ENCODE assay signal across 20 cellular contexts in genomic region chr4:124423160-124423559, GRCh38.
DNase-seq lines count a peak whose midpoint lies in the region; ATAC-seq and TF ChIP-seq lines count a peak whose summit lies in the region.
"Had no signal": no experiment of that assay in that cellular context is flagged by ENCODE, and none has a peak within 500 bp of the region (broad histone marks: within the 10 kb centered on the region; RNA-seq: fewer than 3 reads in every experiment).

No MANE protein-coding gene starts in this region.

- DNase-seq in ELR (ENCODE audit: low read depth) (peak; percentile 45), RWPE2 (ENCODE audit: low spot score) (no peak), dermis blood vessel endothelial cell (peak; percentile 64), mesenchymal stem cell (peak; percentile 52), NCI-H146 (lab: John Stamatoyannopoulos, UW) (no peak), SHP77 (lab: John Stamatoyannopoulos, UW) (no peak), MM.1S (no peak)
- DNase-seq: activated CD4-positive, alpha-beta T cell treated with anti-CD3 and anti-CD28 coated beads, Interleukin-2, amount 10 ng/mL, durations not matched to agents 7 days and 5 days; activated naive CD8-positive, alpha-beta T cell treated with anti-CD3 and anti-CD28 coated beads for 36 hours; GF-D8; KG1; MV-4-11; NCI-H1930; PC-9; SJCRH30 had no signal

- H3K14ac ChIP-seq in mesenchymal stem cell (ENCODE audit: low read length in 2 of 2), result no peak overlapping the region

- H3K4ac ChIP-seq in mesenchymal stem cell (ENCODE audit: low read depth in 1 of 2, low read length in 2 of 2), result no peak overlapping the region

- TF ChIP-seq CTCF in RWPE2 (IDR thresholded peaks at IDR 0.05; ENCODE audit: poor library complexity, severe bottlenecking) (no peak), MM.1S (IDR thresholded peaks at IDR 0.05; ENCODE audit: low read length) (no peak)

- no peaks in the 10 kb centered on the region for H4K20me1 ChIP-seq in MM.1S (ENCODE audit: insufficient read depth, low read length)

- H3K23ac ChIP-seq in mesenchymal stem cell (ENCODE audit: low read length in 2 of 2), result no peak overlapping the region

- H2AK5ac ChIP-seq in mesenchymal stem cell (ENCODE audit: low read length, severe bottlenecking), result no peak overlapping the region

- H2BK5ac ChIP-seq in mesenchymal stem cell (ENCODE audit: low read depth, low read length, poor library complexity, severe bottlenecking), result no peak overlapping the region

- ATAC-seq in RWPE2 (ENCODE audit: low read depth), result peak; percentile 34; the same call in 1 of the 3 replicates
- no peak for ATAC-seq in HG03342 (IDR thresholded peaks at IDR 0.05; ENCODE audit: unreplicated experiment)
- ATAC-seq: activated T-helper 17 cell treated with anti-CD3 and anti-CD28 coated beads, Interleukin-2, amount 50 U/mL, for 72 hours had no signal

- H2BK120ac ChIP-seq in mesenchymal stem cell (ENCODE audit: low read depth, low read length), result no peak overlapping the region

- H3K18ac ChIP-seq in mesenchymal stem cell (ENCODE audit: low read depth in 1 of 2, low read length in 2 of 2), result no peak overlapping the region

- no peak overlapping the region for H2BK12ac ChIP-seq in mesenchymal stem cell (ENCODE audit: low read length in 2 of 2)

- no peaks in the 10 kb centered on the region for H3K79me1 ChIP-seq in mesenchymal stem cell (replicated peaks; ENCODE audit: low read length, poor library complexity, severe bottlenecking)

- H2AFZ ChIP-seq in mesenchymal stem cell (ENCODE audit: low read depth, low read length) (no peak overlapping the region), MM.1S (ENCODE audit: low read length) (no peak overlapping the region)
- H2AFZ ChIP-seq: neural progenitor cell, PC-9 had no signal

- H3K79me2 ChIP-seq in MM.1S (ENCODE audit: low read length), result no peaks in the 10 kb centered on the region

- H3K27ac ChIP-seq in RWPE2 (ENCODE audit: poor library complexity, severe bottlenecking), result peak overlapping the region; percentile 1
- H3K27ac ChIP-seq in mesenchymal stem cell (ENCODE audit: low read length, poor library complexity, severe bottlenecking), result no peak overlapping the region
- H3K27ac ChIP-seq in MM.1S (ENCODE audit: low read length), result no peak overlapping the region
- H3K27ac ChIP-seq: C4-2B, coronary artery, neural progenitor cell, PC-9, SJCRH30 had no signal

- H3K9me3 ChIP-seq in RWPE2 (ENCODE audit: severe bottlenecking), result no peaks in the 10 kb centered on the region
- H3K9me3 ChIP-seq in mesenchymal stem cell (ENCODE audit: control insufficient read depth, low read length), result no peaks in the 10 kb centered on the region
- no peaks in the 10 kb centered on the region for H3K9me3 ChIP-seq in MM.1S (replicated peaks; ENCODE audit: insufficient read depth, low read length)
- H3K9me3 ChIP-seq: SJCRH30 had no signal

- H4K8ac ChIP-seq in mesenchymal stem cell (ENCODE audit: low read length), result no peak overlapping the region

- 20% methylated on average over 1 of the region's 1 CpG for WGBS in mesenchymal stem cell

- H3K27me3 ChIP-seq in RWPE2 (ENCODE audit: insufficient read depth, poor library complexity, severe bottlenecking) (no peaks in the 10 kb centered on the region), mesenchymal stem cell (ENCODE audit: control insufficient read depth in 1 of 2, insufficient read depth in 1 of 2, low read length in 2 of 2) (no peaks in the 10 kb centered on the region), MM.1S (replicated peaks; ENCODE audit: insufficient read depth, low read length) (no peaks in the 10 kb centered on the region)
- H3K27me3 ChIP-seq: neural progenitor cell, SJCRH30 had no signal

- H3K36me3 ChIP-seq in RWPE2 (ENCODE audit: low read depth) (no peaks in the 10 kb centered on the region), mesenchymal stem cell (ENCODE audit: control insufficient read depth in 1 of 2, insufficient read depth in 2 of 2, low read depth in 1 of 2, low read length in 2 of 2) (no peaks in the 10 kb centered on the region), MM.1S (replicated peaks; ENCODE audit: insufficient read depth, low read length) (no peaks in the 10 kb centered on the region)
- H3K36me3 ChIP-seq: neural progenitor cell, SJCRH30 had no signal

- H4K91ac ChIP-seq in mesenchymal stem cell (ENCODE audit: low read length), result no peak overlapping the region

- H3K4me2 ChIP-seq in mesenchymal stem cell (ENCODE audit: low read length, poor library complexity, severe bottlenecking) (no peak overlapping the region), MM.1S (ENCODE audit: low read depth, low read length) (no peak overlapping the region)
- H3K4me2 ChIP-seq: neural progenitor cell, PC-9 had no signal

- H3K4me3 ChIP-seq in RWPE2 (ENCODE audit: severe bottlenecking), result no peak overlapping the region
- no peak overlapping the region for H3K4me3 ChIP-seq in mesenchymal stem cell (ENCODE audit: insufficient read depth in 1 of 2, low read depth in 1 of 2, low read length in 2 of 2)
- no peak overlapping the region for H3K4me3 ChIP-seq in MM.1S (ENCODE audit: low read length)
- H3K4me3 ChIP-seq: coronary artery, neural progenitor cell, PC-9, SJCRH30 had no signal

- no peak overlapping the region for H3K9ac ChIP-seq in mesenchymal stem cell (ENCODE audit: low read length)
- H3K9ac ChIP-seq in MM.1S (ENCODE audit: low read length), result no peak overlapping the region
- H3K9ac ChIP-seq: neural progenitor cell had no signal

- no peaks in the 10 kb centered on the region for H3K9me2 ChIP-seq in MM.1S (replicated peaks; ENCODE audit: insufficient read depth, low read length)

- peaks cover 25% of the 10 kb centered on the region for H3K4me1 ChIP-seq in RWPE2 (ENCODE audit: insufficient read depth, poor library complexity, severe bottlenecking)
- no peaks in the 10 kb centered on the region for H3K4me1 ChIP-seq in mesenchymal stem cell (ENCODE audit: control insufficient read depth, insufficient read depth, low read depth, low read length)
- H3K4me1 ChIP-seq in MM.1S (ENCODE audit: low read length), result no peaks in the 10 kb centered on the region
- H3K4me1 ChIP-seq: SJCRH30 had no signal

- no peak overlapping the region for H2BK15ac ChIP-seq in mesenchymal stem cell (ENCODE audit: low read depth, poor library complexity, severe bottlenecking)

- H3F3A ChIP-seq in MM.1S (ENCODE audit: insufficient read depth, low read length), result no peaks in the 10 kb centered on the region

Comparison
In these comparisons a context has a peak if more than half of its experiments do, and no peak if none do; other contexts are left out.
1. DNase-seq: peak in ELR (single experiment), dermis blood vessel endothelial cell (single experiment) and mesenchymal stem cell (single experiment); none in RWPE2 (single experiment), NCI-H146 (single experiment), SHP77 (0 of 2) and MM.1S (single experiment).